1 cellular context compared by ENCODE assay signal in the genomic region with DNA sequence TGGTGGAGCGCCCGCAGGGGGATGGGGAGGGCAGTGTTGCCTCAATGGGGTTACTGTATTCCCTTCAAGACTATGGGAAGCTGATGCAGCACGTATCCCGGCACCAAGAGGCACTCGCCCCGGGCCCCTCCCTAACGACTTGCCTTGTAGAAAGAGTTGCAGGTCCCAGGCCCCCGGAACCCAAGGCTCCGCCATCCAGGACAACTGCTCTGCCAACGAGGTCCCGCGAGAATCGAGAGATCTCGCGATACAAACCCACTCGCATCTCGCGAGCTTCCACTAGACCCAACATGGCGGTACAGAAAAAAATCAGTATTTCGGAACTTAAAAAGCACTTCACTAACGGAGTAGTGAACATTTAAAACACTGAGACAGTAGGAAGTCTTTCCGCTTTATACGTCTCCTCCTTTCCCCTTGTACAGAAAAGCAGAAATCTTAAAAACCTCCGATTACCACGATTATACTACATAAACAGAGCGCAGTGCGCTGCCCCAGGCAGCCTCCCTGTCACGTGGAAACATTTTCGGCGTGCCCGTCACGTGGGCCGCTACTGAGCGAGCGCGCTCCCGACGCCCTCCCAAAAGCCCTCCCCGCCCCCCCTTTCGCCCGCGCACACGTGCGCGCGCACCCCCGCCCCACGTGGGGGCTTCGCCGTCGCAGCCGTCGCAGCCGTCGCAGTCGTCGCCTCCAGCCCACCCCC.
A peak's percentile ranks its signal among the peaks of the same experiment; 100 is the strongest.
TF ChIP-seq lines count a peak whose summit lies in the region.

Gene ZZZ3 (minus strand): TSS at position 217 of the 700 bp plus-strand sequence. CDS start 49,304 bp downstream, outside the sequence.

TF ChIP-seq in HepG2, 621 proteins besides CTCF, POLR2A, EP300 and RAD21 (continued from another document and continues in another):
- TF ChIP-seq, protein P1, sequence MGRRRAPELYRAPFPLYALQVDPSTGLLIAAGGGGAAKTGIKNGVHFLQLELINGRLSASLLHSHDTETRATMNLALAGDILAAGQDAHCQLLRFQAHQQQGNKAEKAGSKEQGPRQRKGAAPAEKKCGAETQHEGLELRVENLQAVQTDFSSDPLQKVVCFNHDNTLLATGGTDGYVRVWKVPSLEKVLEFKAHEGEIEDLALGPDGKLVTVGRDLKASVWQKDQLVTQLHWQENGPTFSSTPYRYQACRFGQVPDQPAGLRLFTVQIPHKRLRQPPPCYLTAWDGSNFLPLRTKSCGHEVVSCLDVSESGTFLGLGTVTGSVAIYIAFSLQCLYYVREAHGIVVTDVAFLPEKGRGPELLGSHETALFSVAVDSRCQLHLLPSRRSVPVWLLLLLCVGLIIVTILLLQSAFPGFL (CRISPR knock-in tag; IDR thresholded peaks at IDR 0.05) = no peak
- TF ChIP-seq GMEB1 (CRISPR knock-in tag; IDR thresholded peaks at IDR 0.05; ENCODE audit: borderline replicate concordance) (peak; percentile 78), SNAPC2 (CRISPR knock-in tag; IDR thresholded peaks at IDR 0.05) (no peak), SMAD9 (CRISPR knock-in tag; IDR thresholded peaks at IDR 0.05) (no peak), ARNT (IDR thresholded peaks at IDR 0.05) (no peak), ETS1 (CRISPR knock-in tag; IDR thresholded peaks at IDR 0.05) (no peak), ZNF557 (CRISPR knock-in tag; IDR thresholded peaks at IDR 0.05) (no peak), TAF1 (CRISPR knock-in tag; IDR thresholded peaks at IDR 0.05) (peak; percentile 89), ZNF567 (CRISPR knock-in tag; IDR thresholded peaks at IDR 0.05; ENCODE audit: borderline replicate concordance) (peak; percentile 78; the same call in 1 of the 2 replicates), ZNF260 (CRISPR knock-in tag; IDR thresholded peaks at IDR 0.05; ENCODE audit: borderline replicate concordance, low read depth) (no peak), ARID2 (CRISPR knock-in tag; IDR thresholded peaks at IDR 0.05; ENCODE audit: borderline replicate concordance) (no peak), SP4 (CRISPR knock-in tag; IDR thresholded peaks at IDR 0.05) (no peak), ZNF354B (CRISPR knock-in tag; IDR thresholded peaks at IDR 0.05) (0 out of 2 replicates have a peak, but pooled peaks have one; percentile 16), ZSCAN20 (CRISPR knock-in tag; IDR thresholded peaks at IDR 0.05; ENCODE audit: borderline replicate concordance) (no peak), NR3C1 (CRISPR knock-in tag; IDR thresholded peaks at IDR 0.05) (no peak), PAX8 (CRISPR knock-in tag; IDR thresholded peaks at IDR 0.05; ENCODE audit: borderline replicate concordance) (0 out of 2 replicates have a peak, but pooled peaks have one; percentile 13), GZF1 (CRISPR knock-in tag; IDR thresholded peaks at IDR 0.05) (no peak), CSRNP2 (CRISPR knock-in tag; conservative IDR thresholded peaks at IDR 0.05; ENCODE audit: low read depth) (no peak), XBP1 (CRISPR knock-in tag; IDR thresholded peaks at IDR 0.05) (no peak), MTA3 (CRISPR knock-in tag; IDR thresholded peaks at IDR 0.05) (no peak), DBP (CRISPR knock-in tag; IDR thresholded peaks at IDR 0.05; ENCODE audit: not compliant biosample characterization) (no peak), CAMTA2 (CRISPR knock-in tag; IDR thresholded peaks at IDR 0.05; ENCODE audit: borderline replicate concordance) (no peak), HNRNPK (IDR thresholded peaks at IDR 0.05; ENCODE audit: low read depth, low read length, poor library complexity, severe bottlenecking) (no peak), HNRNPLL (IDR thresholded peaks at IDR 0.05; ENCODE audit: low read depth, low read length, poor library complexity, severe bottlenecking) (no peak), RNF219 (CRISPR knock-in tag; IDR thresholded peaks at IDR 0.05) (no peak; the same call in 1 of the 2 replicates)
- TF ChIP-seq, protein P2, sequence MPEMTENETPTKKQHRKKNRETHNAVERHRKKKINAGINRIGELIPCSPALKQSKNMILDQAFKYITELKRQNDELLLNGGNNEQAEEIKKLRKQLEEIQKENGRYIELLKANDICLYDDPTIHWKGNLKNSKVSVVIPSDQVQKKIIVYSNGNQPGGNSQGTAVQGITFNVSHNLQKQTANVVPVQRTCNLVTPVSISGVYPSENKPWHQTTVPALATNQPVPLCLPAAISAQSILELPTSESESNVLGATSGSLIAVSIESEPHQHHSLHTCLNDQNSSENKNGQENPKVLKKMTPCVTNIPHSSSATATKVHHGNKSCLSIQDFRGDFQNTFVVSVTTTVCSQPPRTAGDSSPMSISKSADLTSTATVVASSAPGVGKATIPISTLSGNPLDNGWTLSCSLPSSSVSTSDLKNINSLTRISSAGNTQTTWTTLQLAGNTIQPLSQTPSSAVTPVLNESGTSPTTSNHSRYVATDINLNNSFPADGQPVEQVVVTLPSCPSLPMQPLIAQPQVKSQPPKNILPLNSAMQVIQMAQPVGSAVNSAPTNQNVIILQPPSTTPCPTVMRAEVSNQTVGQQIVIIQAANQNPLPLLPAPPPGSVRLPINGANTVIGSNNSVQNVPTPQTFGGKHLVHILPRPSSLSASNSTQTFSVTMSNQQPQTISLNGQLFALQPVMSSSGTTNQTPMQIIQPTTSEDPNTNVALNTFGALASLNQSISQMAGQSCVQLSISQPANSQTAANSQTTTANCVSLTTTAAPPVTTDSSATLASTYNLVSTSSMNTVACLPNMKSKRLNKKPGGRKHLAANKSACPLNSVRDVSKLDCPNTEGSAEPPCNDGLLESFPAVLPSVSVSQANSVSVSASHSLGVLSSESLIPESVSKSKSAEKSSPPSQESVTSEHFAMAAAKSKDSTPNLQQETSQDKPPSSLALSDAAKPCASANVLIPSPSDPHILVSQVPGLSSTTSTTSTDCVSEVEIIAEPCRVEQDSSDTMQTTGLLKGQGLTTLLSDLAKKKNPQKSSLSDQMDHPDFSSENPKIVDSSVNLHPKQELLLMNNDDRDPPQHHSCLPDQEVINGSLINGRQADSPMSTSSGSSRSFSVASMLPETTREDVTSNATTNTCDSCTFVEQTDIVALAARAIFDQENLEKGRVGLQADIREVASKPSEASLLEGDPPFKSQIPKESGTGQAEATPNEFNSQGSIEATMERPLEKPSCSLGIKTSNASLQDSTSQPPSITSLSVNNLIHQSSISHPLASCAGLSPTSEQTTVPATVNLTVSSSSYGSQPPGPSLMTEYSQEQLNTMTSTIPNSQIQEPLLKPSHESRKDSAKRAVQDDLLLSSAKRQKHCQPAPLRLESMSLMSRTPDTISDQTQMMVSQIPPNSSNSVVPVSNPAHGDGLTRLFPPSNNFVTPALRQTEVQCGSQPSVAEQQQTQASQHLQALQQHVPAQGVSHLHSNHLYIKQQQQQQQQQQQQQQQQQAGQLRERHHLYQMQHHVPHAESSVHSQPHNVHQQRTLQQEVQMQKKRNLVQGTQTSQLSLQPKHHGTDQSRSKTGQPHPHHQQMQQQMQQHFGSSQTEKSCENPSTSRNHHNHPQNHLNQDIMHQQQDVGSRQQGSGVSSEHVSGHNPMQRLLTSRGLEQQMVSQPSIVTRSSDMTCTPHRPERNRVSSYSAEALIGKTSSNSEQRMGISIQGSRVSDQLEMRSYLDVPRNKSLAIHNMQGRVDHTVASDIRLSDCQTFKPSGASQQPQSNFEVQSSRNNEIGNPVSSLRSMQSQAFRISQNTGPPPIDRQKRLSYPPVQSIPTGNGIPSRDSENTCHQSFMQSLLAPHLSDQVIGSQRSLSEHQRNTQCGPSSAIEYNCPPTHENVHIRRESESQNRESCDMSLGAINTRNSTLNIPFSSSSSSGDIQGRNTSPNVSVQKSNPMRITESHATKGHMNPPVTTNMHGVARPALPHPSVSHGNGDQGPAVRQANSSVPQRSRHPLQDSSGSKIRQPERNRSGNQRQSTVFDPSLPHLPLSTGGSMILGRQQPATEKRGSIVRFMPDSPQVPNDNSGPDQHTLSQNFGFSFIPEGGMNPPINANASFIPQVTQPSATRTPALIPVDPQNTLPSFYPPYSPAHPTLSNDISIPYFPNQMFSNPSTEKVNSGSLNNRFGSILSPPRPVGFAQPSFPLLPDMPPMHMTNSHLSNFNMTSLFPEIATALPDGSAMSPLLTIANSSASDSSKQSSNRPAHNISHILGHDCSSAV (CRISPR knock-in tag; IDR thresholded peaks at IDR 0.05; ENCODE audit: borderline replicate concordance) = no peak
- TF ChIP-seq, protein P3, sequence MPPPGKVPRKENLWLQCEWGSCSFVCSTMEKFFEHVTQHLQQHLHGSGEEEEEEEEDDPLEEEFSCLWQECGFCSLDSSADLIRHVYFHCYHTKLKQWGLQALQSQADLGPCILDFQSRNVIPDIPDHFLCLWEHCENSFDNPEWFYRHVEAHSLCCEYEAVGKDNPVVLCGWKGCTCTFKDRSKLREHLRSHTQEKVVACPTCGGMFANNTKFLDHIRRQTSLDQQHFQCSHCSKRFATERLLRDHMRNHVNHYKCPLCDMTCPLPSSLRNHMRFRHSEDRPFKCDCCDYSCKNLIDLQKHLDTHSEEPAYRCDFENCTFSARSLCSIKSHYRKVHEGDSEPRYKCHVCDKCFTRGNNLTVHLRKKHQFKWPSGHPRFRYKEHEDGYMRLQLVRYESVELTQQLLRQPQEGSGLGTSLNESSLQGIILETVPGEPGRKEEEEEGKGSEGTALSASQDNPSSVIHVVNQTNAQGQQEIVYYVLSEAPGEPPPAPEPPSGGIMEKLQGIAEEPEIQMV (CRISPR knock-in tag; IDR thresholded peaks at IDR 0.05; ENCODE audit: low read depth) = 0 out of 2 replicates have a peak, but pooled peaks have one; percentile 65
- TF ChIP-seq, protein P4, sequence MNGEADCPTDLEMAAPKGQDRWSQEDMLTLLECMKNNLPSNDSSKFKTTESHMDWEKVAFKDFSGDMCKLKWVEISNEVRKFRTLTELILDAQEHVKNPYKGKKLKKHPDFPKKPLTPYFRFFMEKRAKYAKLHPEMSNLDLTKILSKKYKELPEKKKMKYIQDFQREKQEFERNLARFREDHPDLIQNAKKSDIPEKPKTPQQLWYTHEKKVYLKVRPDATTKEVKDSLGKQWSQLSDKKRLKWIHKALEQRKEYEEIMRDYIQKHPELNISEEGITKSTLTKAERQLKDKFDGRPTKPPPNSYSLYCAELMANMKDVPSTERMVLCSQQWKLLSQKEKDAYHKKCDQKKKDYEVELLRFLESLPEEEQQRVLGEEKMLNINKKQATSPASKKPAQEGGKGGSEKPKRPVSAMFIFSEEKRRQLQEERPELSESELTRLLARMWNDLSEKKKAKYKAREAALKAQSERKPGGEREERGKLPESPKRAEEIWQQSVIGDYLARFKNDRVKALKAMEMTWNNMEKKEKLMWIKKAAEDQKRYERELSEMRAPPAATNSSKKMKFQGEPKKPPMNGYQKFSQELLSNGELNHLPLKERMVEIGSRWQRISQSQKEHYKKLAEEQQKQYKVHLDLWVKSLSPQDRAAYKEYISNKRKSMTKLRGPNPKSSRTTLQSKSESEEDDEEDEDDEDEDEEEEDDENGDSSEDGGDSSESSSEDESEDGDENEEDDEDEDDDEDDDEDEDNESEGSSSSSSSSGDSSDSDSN (CRISPR knock-in tag; IDR thresholded peaks at IDR 0.05) = no peak; the same call in 1 of the 2 replicates
- TF ChIP-seq, protein P5, sequence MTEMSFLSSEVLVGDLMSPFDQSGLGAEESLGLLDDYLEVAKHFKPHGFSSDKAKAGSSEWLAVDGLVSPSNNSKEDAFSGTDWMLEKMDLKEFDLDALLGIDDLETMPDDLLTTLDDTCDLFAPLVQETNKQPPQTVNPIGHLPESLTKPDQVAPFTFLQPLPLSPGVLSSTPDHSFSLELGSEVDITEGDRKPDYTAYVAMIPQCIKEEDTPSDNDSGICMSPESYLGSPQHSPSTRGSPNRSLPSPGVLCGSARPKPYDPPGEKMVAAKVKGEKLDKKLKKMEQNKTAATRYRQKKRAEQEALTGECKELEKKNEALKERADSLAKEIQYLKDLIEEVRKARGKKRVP (CRISPR knock-in tag; IDR thresholded peaks at IDR 0.05) = no peak
